ENCODE assay signal across 21 cellular contexts in genomic region chr11:60143768-60144167, GRCh38. TPM values are rescaled to one million over a fixed set of nuclear protein-coding genes. Genes with fewer than 3 reads are reported as not detected.
A peak's percentile ranks its signal among the peaks of the same experiment; 100 is the strongest.
DNase-seq lines count a peak whose midpoint lies in the region; ATAC-seq lines count a peak whose summit lies in the region.
"Had no signal": no experiment of that assay in that cellular context is flagged by ENCODE, and none has a peak within 500 bp of the region (broad histone marks: within the 10 kb centered on the region; RNA-seq: fewer than 3 reads in every experiment).

No MANE protein-coding gene starts in this region.

- H3K9me3 ChIP-seq in CD8-positive, alpha-beta memory T cell (ENCODE audit: low read length) = no peaks in the 10 kb centered on the region

- CTCF ChIA-PET in CD8-positive, alpha-beta memory T cell (lab: Charles Lee) = no interaction called here

- POLR2A ChIA-PET in CD8-positive, alpha-beta memory T cell (lab: Charles Lee) = no interaction called here

- H3K27me3 Mint-ChIP-seq in activated T-cell treated with anti-CD3 and anti-CD28 coated beads, Interleukin-2, amount 50 U/mL, for 4 hours (ENCODE audit: low read depth) = peaks cover 2% of the 10 kb centered on the region
- peaks cover under 1% of the 10 kb centered on the region for H3K27me3 Mint-ChIP-seq in activated naive CD8-positive, alpha-beta T cell treated with anti-CD3 and anti-CD28 coated beads, Interleukin-2, amount 50 U/mL, for 24 hours
- H3K27me3 Mint-ChIP-seq in activated naive CD8-positive, alpha-beta T cell treated with anti-CD3 and anti-CD28 coated beads for 36 hours = peaks cover 7% of the 10 kb centered on the region
- peaks cover 0 to 2% of the 10 kb centered on the region in 2 donors for H3K27me3 Mint-ChIP-seq in CD8-positive, alpha-beta memory T cell

- H3K4me3 ChIP-seq in CD8-positive, alpha-beta memory T cell (ENCODE audit: low read length) = no peak overlapping the region
- H3K4me3 ChIP-seq: GM23248 had no signal

- no peaks in the 10 kb centered on the region for H3K4me1 Mint-ChIP-seq in activated T-cell treated with anti-CD3 and anti-CD28 coated beads, Interleukin-2, amount 50 U/mL, for 4 hours (ENCODE audit: low read depth)
- peaks cover 2% of the 10 kb centered on the region for H3K4me1 Mint-ChIP-seq in activated naive CD8-positive, alpha-beta T cell treated with anti-CD3 and anti-CD28 coated beads, Interleukin-2, amount 50 U/mL, for 24 hours
- no peaks in the 10 kb centered on the region for H3K4me1 Mint-ChIP-seq in activated naive CD8-positive, alpha-beta T cell treated with anti-CD3 and anti-CD28 coated beads for 36 hours
- H3K4me1 Mint-ChIP-seq in stimulated activated effector memory CD8-positive, alpha-beta T cell treated with anti-CD3 and anti-CD28 coated beads, Interleukin-12 subunit alpha, Interleukin-12 subunit beta, amount 100 ng/mL, for 72 hours = no peaks in the 10 kb centered on the region
- H3K4me1 Mint-ChIP-seq in CD8-positive, alpha-beta memory T cell = no peaks in the 10 kb centered on the region

- H3K36me3 Mint-ChIP-seq in activated T-cell treated with anti-CD3 and anti-CD28 coated beads, Interleukin-2, amount 50 U/mL, for 4 hours (ENCODE audit: insufficient read depth) = no peaks in the 10 kb centered on the region
- no peaks in the 10 kb centered on the region for H3K36me3 Mint-ChIP-seq in activated naive CD8-positive, alpha-beta T cell treated with anti-CD3 and anti-CD28 coated beads, Interleukin-2, amount 50 U/mL, for 24 hours (ENCODE audit: low read depth)
- H3K36me3 Mint-ChIP-seq in activated naive CD8-positive, alpha-beta T cell treated with anti-CD3 and anti-CD28 coated beads for 36 hours = no peaks in the 10 kb centered on the region
- H3K36me3 Mint-ChIP-seq in stimulated activated effector memory CD8-positive, alpha-beta T cell treated with anti-CD3 and anti-CD28 coated beads, Interleukin-12 subunit alpha, Interleukin-12 subunit beta, amount 100 ng/mL, for 72 hours = no peaks in the 10 kb centered on the region
- H3K36me3 Mint-ChIP-seq in CD8-positive, alpha-beta memory T cell = no peaks in the 10 kb centered on the region
- H3K36me3 Mint-ChIP-seq: CD8-positive, alpha-beta T cell had no signal

- no peak overlapping the region for H3K4me3 Mint-ChIP-seq in activated T-cell treated with anti-CD3 and anti-CD28 coated beads, Interleukin-2, amount 50 U/mL, for 4 hours
- no peak overlapping the region for H3K4me3 Mint-ChIP-seq in activated naive CD8-positive, alpha-beta T cell treated with anti-CD3 and anti-CD28 coated beads, Interleukin-2, amount 50 U/mL, for 24 hours
- H3K4me3 Mint-ChIP-seq in activated naive CD8-positive, alpha-beta T cell treated with anti-CD3 and anti-CD28 coated beads for 36 hours = no peak overlapping the region
- H3K4me3 Mint-ChIP-seq in stimulated activated effector memory CD8-positive, alpha-beta T cell treated with anti-CD3 and anti-CD28 coated beads, Interleukin-12 subunit alpha, Interleukin-12 subunit beta, amount 100 ng/mL, for 72 hours = no peak overlapping the region
- H3K4me3 Mint-ChIP-seq in CD8-positive, alpha-beta memory T cell = no peak overlapping the region
- H3K4me3 Mint-ChIP-seq: CD8-positive, alpha-beta T cell had no signal

- DNase-seq in activated T-cell treated with anti-CD3 and anti-CD28 coated beads, Interleukin-2, amount 50 U/mL, for 4 hours = no peak
- DNase-seq in activated T-cell treated with anti-CD3 and anti-CD28 coated beads, Interleukin-2, amount 50 U/mL, for 48 hours = no peak
- DNase-seq in activated naive CD8-positive, alpha-beta T cell treated with anti-CD3 and anti-CD28 coated beads, Interleukin-2, amount 50 U/mL, for 24 hours = no peak
- DNase-seq in activated naive CD8-positive, alpha-beta T cell treated with anti-CD3 and anti-CD28 coated beads for 36 hours = no peak
- peak; percentile 11 for DNase-seq in M059J (ENCODE audit: low read depth)
- DNase-seq in stimulated activated effector memory CD8-positive, alpha-beta T cell treated with anti-CD3 and anti-CD28 coated beads, Interleukin-12 subunit alpha, Interleukin-12 subunit beta, amount 100 ng/mL, for 72 hours (ENCODE audit: low spot score in 2 of 2) = no peak
- DNase-seq in CD8-positive, alpha-beta memory T cell = no peak
- DNase-seq in kidney tubule cell (ENCODE audit: low spot score) = no peak
- DNase-seq: C1 segment of cervical spinal cord; Calu3; CD8-positive, alpha-beta T cell; COR-L47; DMS53; DMS79 treated with DMSO at 0.1 percent for 48 hours; GM23248; H7; HCEC 1CT had no signal

- H3K4me1 ChIP-seq in CD8-positive, alpha-beta memory T cell (ENCODE audit: insufficient read depth, low read length) = no peaks in the 10 kb centered on the region

- no peak overlapping the region for H3K27ac ChIP-seq in CD8-positive, alpha-beta memory T cell (ENCODE audit: low read depth, low read length)
- H3K27ac ChIP-seq: GM23248 had no signal

- H3K27me3 ChIP-seq in CD8-positive, alpha-beta memory T cell (ENCODE audit: insufficient read depth, low read length, poor library complexity, severe bottlenecking) = no peaks in the 10 kb centered on the region

- no peak overlapping the region for H3K27ac Mint-ChIP-seq in activated naive CD8-positive, alpha-beta T cell treated with anti-CD3 and anti-CD28 coated beads, Interleukin-2, amount 50 U/mL, for 24 hours
- H3K27ac Mint-ChIP-seq in activated naive CD8-positive, alpha-beta T cell treated with anti-CD3 and anti-CD28 coated beads for 36 hours = no peak overlapping the region
- no peak overlapping the region for H3K27ac Mint-ChIP-seq in stimulated activated effector memory CD8-positive, alpha-beta T cell treated with anti-CD3 and anti-CD28 coated beads, Interleukin-12 subunit alpha, Interleukin-12 subunit beta, amount 100 ng/mL, for 72 hours
- no peak overlapping the region for H3K27ac Mint-ChIP-seq in CD8-positive, alpha-beta memory T cell
- H3K27ac Mint-ChIP-seq: CD8-positive, alpha-beta T cell had no signal

- no peaks in the 10 kb centered on the region for H3K36me3 ChIP-seq in CD8-positive, alpha-beta memory T cell (ENCODE audit: insufficient read depth, low read length)

- no peaks in the 10 kb centered on the region for H3K9me3 Mint-ChIP-seq in activated T-cell treated with anti-CD3 and anti-CD28 coated beads, Interleukin-2, amount 50 U/mL, for 4 hours
- H3K9me3 Mint-ChIP-seq in activated naive CD8-positive, alpha-beta T cell treated with anti-CD3 and anti-CD28 coated beads, Interleukin-2, amount 50 U/mL, for 24 hours = no peaks in the 10 kb centered on the region
- H3K9me3 Mint-ChIP-seq in activated naive CD8-positive, alpha-beta T cell treated with anti-CD3 and anti-CD28 coated beads for 36 hours = no peaks in the 10 kb centered on the region
- no peaks in the 10 kb centered on the region for H3K9me3 Mint-ChIP-seq in stimulated activated effector memory CD8-positive, alpha-beta T cell treated with anti-CD3 and anti-CD28 coated beads, Interleukin-12 subunit alpha, Interleukin-12 subunit beta, amount 100 ng/mL, for 72 hours
- no peaks in the 10 kb centered on the region for H3K9me3 Mint-ChIP-seq in CD8-positive, alpha-beta memory T cell
- H3K9me3 Mint-ChIP-seq: CD8-positive, alpha-beta T cell had no signal

- peak; percentile 37 to 48 for ATAC-seq in activated T-cell treated with anti-CD3 and anti-CD28 coated beads, Interleukin-2, amount 50 U/mL, for 4 hours
- ATAC-seq in activated naive CD8-positive, alpha-beta T cell treated with anti-CD3 and anti-CD28 coated beads, Interleukin-2, amount 50 U/mL, for 24 hours = peak; percentile 24
- peak; percentile 16 for ATAC-seq in stimulated activated effector memory CD8-positive, alpha-beta T cell treated with anti-CD3 and anti-CD28 coated beads, Interleukin-12 subunit alpha, Interleukin-12 subunit beta, amount 100 ng/mL, for 72 hours
- ATAC-seq: CD8-positive, alpha-beta T cell had no signal

RNA-seq across cellular contexts. Expression of gene MS4A6A, which starts 39.1 kb away (rescaled TPM):
- total RNA-seq in activated T-cell treated with anti-CD3 and anti-CD28 coated beads, Interleukin-2, amount 50 U/mL, for 4 hours = not detected
- not detected for total RNA-seq in activated naive CD8-positive, alpha-beta T cell treated with anti-CD3 and anti-CD28 coated beads for 36 hours
- not detected in 2 replicates for total RNA-seq in M059J (2014; rRNA removed; shearing (Covaris generic))
- total RNA-seq in CD8-positive, alpha-beta memory T cell = 1 to 10 TPM; 1.6 TPM
- polyA plus RNA-seq in CD8-positive, alpha-beta memory T cell = 0.97 TPM
- total RNA-seq: A172; A673; Calu3; CD8-positive, alpha-beta T cell; GM23248; H1; H7 had no signal
- polyA plus RNA-seq: BJ, GM23248, H1 had no signal

RNA-seq across cellular contexts. Expression of gene MS4A2, which starts 55.3 kb away (rescaled TPM):
- not detected for total RNA-seq in activated T-cell treated with anti-CD3 and anti-CD28 coated beads, Interleukin-2, amount 50 U/mL, for 4 hours
- not detected for total RNA-seq in activated naive CD8-positive, alpha-beta T cell treated with anti-CD3 and anti-CD28 coated beads for 36 hours
- not detected in 2 replicates for total RNA-seq in M059J (2014; rRNA removed; shearing (Covaris generic))
- not detected for total RNA-seq in CD8-positive, alpha-beta memory T cell
- not detected for polyA plus RNA-seq in CD8-positive, alpha-beta memory T cell
- total RNA-seq: A172; A673; Calu3; CD8-positive, alpha-beta T cell; GM23248; H1; H7 had no signal
- polyA plus RNA-seq: BJ, GM23248, H1 had no signal
